In the genomic region with DNA sequence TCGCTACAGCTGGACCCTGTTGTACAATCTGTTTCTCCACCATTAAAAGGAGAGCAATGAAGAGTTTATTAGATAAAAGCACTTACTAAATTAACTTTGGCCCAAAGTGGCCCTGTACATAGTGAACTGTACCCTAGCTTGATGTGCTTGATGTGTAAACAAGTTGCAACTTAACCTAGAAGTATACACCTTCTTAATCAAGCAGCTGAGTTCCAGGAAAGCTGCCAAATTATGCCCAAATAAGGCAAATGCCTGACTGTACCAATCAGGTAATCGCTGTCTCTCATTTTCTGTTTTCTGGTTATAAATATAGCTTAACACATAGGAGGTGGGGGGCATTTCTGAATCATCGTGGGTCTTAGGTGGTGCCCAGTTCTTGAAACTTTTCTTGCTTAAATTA, we compare ENCODE assay signal across 22 cellular contexts.
"Had no signal": no experiment of that assay in that cellular context is flagged by ENCODE, and none has a peak within 500 bp of the region (broad histone marks: within the 10 kb centered on the region; RNA-seq: fewer than 3 reads in every experiment).

No MANE protein-coding gene starts in this region.

- H3K36me3 ChIP-seq: breast epithelium, colonic mucosa, gastroesophageal sphincter, spleen had no signal

- H3K9me3 ChIP-seq: breast epithelium, colonic mucosa, gastroesophageal sphincter, spleen, testis had no signal

- H3K4me3 ChIP-seq: breast epithelium, colonic mucosa, gastroesophageal sphincter, spleen, testis had no signal

- DNase-seq: activated B cell treated with CpG ODN at 0.5 μM for 24 hours; activated CD4-positive, alpha-beta T cell treated with anti-CD3 and anti-CD28 coated beads for 36 hours; activated CD4-positive, alpha-beta T cell treated with anti-CD3 and anti-CD28 coated beads, Interleukin-2, amount 50 U/mL, for 4 hours; activated CD8-positive, alpha-beta memory T cell treated with anti-CD3 and anti-CD28 coated beads, Interleukin-2, amount 50 U/mL, for 48 hours; activated naive CD4-positive, alpha-beta T cell treated with Interleukin-2 at 50 U/mL for 16 hours; activated naive CD8-positive, alpha-beta T cell treated with anti-CD3 and anti-CD28 coated beads for 36 hours; activated T-cell treated with anti-CD3 and anti-CD28 coated beads, Interleukin-2, amount 50 U/mL, for 4 hours; colonic mucosa; endodermal cell; head of caudate nucleus; left ventricle myocardium superior; midbrain; natural killer cell; retina; spleen; stimulated activated CD4-positive, alpha-beta T cell treated with anti-CD3 and anti-CD28 coated beads, Interleukin-4, amount 100 ng/mL, for 1 hour; stimulated activated naive CD4-positive, alpha-beta T cell; T-helper 9 cell; testis had no signal

- H3K27ac ChIP-seq: breast epithelium, colonic mucosa, epithelial cell of prostate, gastroesophageal sphincter, spleen, testis had no signal

- H3K27me3 ChIP-seq: breast epithelium, colonic mucosa, gastroesophageal sphincter, spleen, testis had no signal

- H3K4me1 ChIP-seq: breast epithelium, colonic mucosa, gastroesophageal sphincter, spleen, testis had no signal
